Comparison of ENCODE assay signal across 8 cellular contexts in the genomic region with DNA sequence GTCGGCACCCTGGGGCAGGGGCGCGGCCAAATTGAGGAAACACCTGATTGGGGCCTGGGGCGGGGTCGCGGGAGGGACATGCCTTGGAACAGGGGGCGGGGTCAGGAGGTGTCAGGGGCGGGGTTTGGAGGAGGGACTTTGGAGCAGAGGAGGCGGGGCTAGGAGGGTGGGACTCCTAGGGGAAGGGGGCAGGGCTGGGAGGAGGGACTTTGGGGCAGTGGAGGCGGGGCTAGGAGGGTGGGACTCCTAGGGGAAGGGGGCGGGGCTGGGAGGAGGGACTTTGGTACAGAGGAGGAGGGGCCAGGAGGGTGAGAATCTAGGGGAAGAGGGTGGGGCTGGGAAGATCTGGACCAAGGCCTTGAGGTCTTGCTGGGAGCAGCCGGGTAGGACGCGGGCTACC. TPM values are rescaled to one million over a fixed set of nuclear protein-coding genes. Genes with fewer than 3 reads are reported as not detected.
DNase-seq lines count a peak whose midpoint lies in the region; TF ChIP-seq lines count a peak whose summit lies in the region.
"Had no signal": no experiment of that assay in that cellular context is flagged by ENCODE, and none has a peak within 500 bp of the region (broad histone marks: within the 10 kb centered on the region; RNA-seq: fewer than 3 reads in every experiment).

No MANE protein-coding gene starts in this region.

- H3K4me3 ChIP-seq in skeletal muscle cell (ENCODE audit: low read depth, low read length): peak overlapping the region; percentile 18
- H3K4me3 ChIP-seq: SJSA1 had no signal

- H3K4me3 Mint-ChIP-seq in chondrocyte (ENCODE audit: unreplicated experiment): no peak overlapping the region

- DNase-seq in GM13977 (ENCODE audit: low spot score) (peak; percentile 80), OCI-M1 (lab: John Stamatoyannopoulos, UW) (peak; percentile 89), glomerular visceral epithelial cell (ENCODE audit: extremely low spot score) (peak; percentile 77), skeletal muscle cell (ENCODE audit: low read depth) (no peak), hepatic stellate cell (ENCODE audit: low spot score) (no peak), chondrocyte (ENCODE audit: low spot score) (no peak)
- peak; percentile 51 for DNase-seq in activated T-helper 9 cell treated with anti-CD3 and anti-CD28 coated beads, Interleukin-2, amount 50 U/mL, for 16 hours (ENCODE audit: low read depth)

- no peaks in the 10 kb centered on the region for H3K27me3 Mint-ChIP-seq in chondrocyte (ENCODE audit: low read depth)

- no peak for TF ChIP-seq CTCF in GM13977 (IDR thresholded peaks at IDR 0.05; ENCODE audit: extremely low read depth, insufficient read depth, missing control alignments)
- no peak for TF ChIP-seq CTCF in chondrocyte (IDR thresholded peaks at IDR 0.05)

- H3K9me3 Mint-ChIP-seq in chondrocyte (ENCODE audit: low read depth): no peaks in the 10 kb centered on the region

- H3K36me3 Mint-ChIP-seq in chondrocyte (ENCODE audit: low read depth): no peaks in the 10 kb centered on the region

- no peak overlapping the region for H3K27ac Mint-ChIP-seq in chondrocyte (ENCODE audit: unreplicated experiment)

- in situ Hi-C loops in GM13977 (cut with MboI; ENCODE audit: low pct_unique_long_range_greater_than_20kb, low sequenced_read_pairs, unreplicated experiment): no loop called here

- peaks cover 22% of the 10 kb centered on the region for H3K4me1 Mint-ChIP-seq in chondrocyte (ENCODE audit: low read depth)

RNA-seq across cellular contexts. Expression of a gene that starts 21.9 kb away (rescaled TPM):
- total RNA-seq in chondrocyte: 2.4 to 5.1 TPM (median 4.9 TPM) in 3 replicates

RNA-seq across cellular contexts. Expression of a gene that starts 24.0 kb away (rescaled TPM):
- total RNA-seq in chondrocyte: 251 to 261 TPM (median 251 TPM) in 3 replicates

RNA-seq across cellular contexts. Expression of a gene that starts 30.4 kb away (rescaled TPM):
- total RNA-seq in chondrocyte: 20.7 to 31.8 TPM (median 23.6 TPM) in 3 replicates

RNA-seq across cellular contexts. Expression of a gene that starts 40.0 kb away (rescaled TPM):
- 0.90 to 1.1 TPM (median 0.95 TPM) in 3 replicates for total RNA-seq in chondrocyte

RNA-seq across cellular contexts. Expression of a gene that starts 51.2 kb away (rescaled TPM):
- total RNA-seq in chondrocyte: not detected in 3 replicates
- total RNA-seq: SJSA1 had no signal

Comparison
In these comparisons a context has a peak if more than half of its experiments do, and no peak if none do; other contexts are left out.
1. DNase-seq: peak in GM13977 (single experiment), OCI-M1 (single experiment), activated T-helper 9 cell treated with anti-CD3 and anti-CD28 coated beads, Interleukin-2, amount 50 U/mL, for 16 hours (single experiment) and glomerular visceral epithelial cell (single experiment); none in skeletal muscle cell (single experiment), hepatic stellate cell (single experiment) and chondrocyte (single experiment).